19 cellular contexts compared by ENCODE assay signal in genomic region chr4:109263721-109264120, GRCh38. TPM values are rescaled to one million over a fixed set of nuclear protein-coding genes. Genes with fewer than 3 reads are reported as not detected.
DNase-seq lines count a peak whose midpoint lies in the region; ATAC-seq and TF ChIP-seq lines count a peak whose summit lies in the region.
"Had no signal": no experiment of that assay in that cellular context is flagged by ENCODE, and none has a peak within 500 bp of the region (broad histone marks: within the 10 kb centered on the region; RNA-seq: fewer than 3 reads in every experiment).

No MANE protein-coding gene starts in this region.

- H3F3A ChIP-seq in neural progenitor cell (ENCODE audit: low read depth) = no peaks in the 10 kb centered on the region

- ATAC-seq in thoracic aorta (ENCODE audit: insufficient number of reproducible peaks, low FRiP score, low read depth) = no peak
- no peak for ATAC-seq in GM21526 (IDR thresholded peaks at IDR 0.05; ENCODE audit: low FRiP score, unreplicated experiment)
- ATAC-seq: CD8-positive, alpha-beta T cell; HCT116 had no signal

- peaks cover 4% of the 10 kb centered on the region for H3K27me3 Mint-ChIP-seq in neural progenitor cell (ENCODE audit: insufficient read depth, low read depth)
- H3K27me3 Mint-ChIP-seq: B cell had no signal

- H3K4me1 ChIP-seq in neural progenitor cell (no peaks in the 10 kb centered on the region), thoracic aorta (ENCODE audit: control insufficient read depth in 1 of 2, low read depth in 2 of 2) (peaks cover 25 to 38% of the 10 kb centered on the region in 2 donors)
- H3K4me1 ChIP-seq: BLaER1 treated with 17β-estradiol and CSF1 and Interleukin-3, amounts not matched to agents 10 nM and 100 nM had no signal

- no peak overlapping the region for H3K9ac ChIP-seq in neural progenitor cell
- H3K9ac ChIP-seq: BLaER1 treated with 17β-estradiol and CSF1 and Interleukin-3, amounts not matched to agents 10 nM and 100 nM had no signal

- H3K36me3 ChIP-seq in neural progenitor cell (no peaks in the 10 kb centered on the region), thoracic aorta (no peaks in the 10 kb centered on the region), WERI-Rb-1 (no peaks in the 10 kb centered on the region)
- H3K36me3 ChIP-seq: BLaER1 treated with 17β-estradiol and CSF1 and Interleukin-3, amounts not matched to agents 10 nM and 100 nM had no signal

- no peaks in the 10 kb centered on the region for H3K36me3 Mint-ChIP-seq in neural progenitor cell
- H3K36me3 Mint-ChIP-seq: CD8-positive, alpha-beta T cell had no signal

- DNase-seq in astrocyte of the hippocampus (ENCODE audit: low read depth, low spot score) (peak; percentile 1), medulla oblongata (ENCODE audit: extremely low spot score) (peak; percentile 19), neural progenitor cell (ENCODE audit: low spot score) (no peak), thoracic aorta (ENCODE audit: low spot score) (no peak), WERI-Rb-1 (no peak), superior temporal gyrus (ENCODE audit: extremely low spot score) (no peak)
- DNase-seq: Calu3; CD8-positive, alpha-beta T cell; DMS79 treated with DMSO at 0.1 percent for 48 hours; GF-D8; GOT3; H7; HFFc6 had no signal

- H3K27ac Mint-ChIP-seq in neural progenitor cell = no peak overlapping the region
- H3K27ac Mint-ChIP-seq: B cell; CD8-positive, alpha-beta T cell; HFFc6 had no signal

- H3K27me3 ChIP-seq in neural progenitor cell (no peaks in the 10 kb centered on the region), thoracic aorta (replicated peaks; ENCODE audit: insufficient read depth) (no peaks in the 10 kb centered on the region), WERI-Rb-1 (ENCODE audit: insufficient read depth, low read depth, severe bottlenecking) (no peaks in the 10 kb centered on the region)
- H3K27me3 ChIP-seq: BLaER1 treated with 17β-estradiol and CSF1 and Interleukin-3, amounts not matched to agents 10 nM and 100 nM had no signal

- no peaks in the 10 kb centered on the region for H3K79me2 ChIP-seq in neural progenitor cell (ENCODE audit: low read depth)

- no peak overlapping the region for H3K27ac ChIP-seq in neural progenitor cell
- peak overlapping the region in 1 of 2 donors; percentile 53 for H3K27ac ChIP-seq in thoracic aorta
- H3K27ac ChIP-seq in WERI-Rb-1 = no peak overlapping the region
- H3K27ac ChIP-seq: BLaER1 treated with 17β-estradiol and CSF1 and Interleukin-3, amounts not matched to agents 10 nM and 100 nM had no signal

- H3K9me3 ChIP-seq in neural progenitor cell (ENCODE audit: low read depth) (no peaks in the 10 kb centered on the region), thoracic aorta (no peaks in the 10 kb centered on the region), WERI-Rb-1 (ENCODE audit: severe bottlenecking) (no peaks in the 10 kb centered on the region)
- H3K9me3 ChIP-seq: BLaER1 treated with 17β-estradiol and CSF1 and Interleukin-3, amounts not matched to agents 10 nM and 100 nM had no signal

- H2AFZ ChIP-seq in neural progenitor cell (replicated peaks) = peak overlapping the region; percentile 45

- H3K4me3 ChIP-seq in neural progenitor cell = no peak overlapping the region
- H3K4me3 ChIP-seq in thoracic aorta = peak overlapping the region; percentile 32
- H3K4me3 ChIP-seq in WERI-Rb-1 (ENCODE audit: low read depth, low read length) = no peak overlapping the region
- H3K4me3 ChIP-seq: BLaER1 treated with 17β-estradiol and CSF1 and Interleukin-3, amounts not matched to agents 10 nM and 100 nM had no signal

- H3K4me1 Mint-ChIP-seq in neural progenitor cell = peaks cover 10% of the 10 kb centered on the region
- H3K4me1 Mint-ChIP-seq: B cell had no signal

- no peak overlapping the region for H3K4me3 Mint-ChIP-seq in neural progenitor cell
- H3K4me3 Mint-ChIP-seq: B cell; CD8-positive, alpha-beta T cell; HFFc6 had no signal

- no peaks in the 10 kb centered on the region for H3K9me3 Mint-ChIP-seq in neural progenitor cell
- H3K9me3 Mint-ChIP-seq: CD8-positive, alpha-beta T cell; HFFc6 had no signal

- TF ChIP-seq CTCF in neural progenitor cell (IDR thresholded peaks at IDR 0.05) = no peak
- no peak for TF ChIP-seq CTCF in thoracic aorta (IDR thresholded peaks at IDR 0.05)
- no peak for TF ChIP-seq CTCF in WERI-Rb-1 (IDR thresholded peaks at IDR 0.05; ENCODE audit: low read depth, low read length)

- no peaks in the 10 kb centered on the region for H4K20me1 ChIP-seq in neural progenitor cell (ENCODE audit: low read depth)
- H4K20me1 ChIP-seq: BLaER1 treated with 17β-estradiol and CSF1 and Interleukin-3, amounts not matched to agents 10 nM and 100 nM had no signal

- no peak overlapping the region for H3K4me2 ChIP-seq in neural progenitor cell
- H3K4me2 ChIP-seq: BLaER1 treated with 17β-estradiol and CSF1 and Interleukin-3, amounts not matched to agents 10 nM and 100 nM had no signal

RNA-seq across cellular contexts. Expression of gene COL25A1, which starts 38.7 kb away (rescaled TPM):
- total RNA-seq in neural progenitor cell (ENCODE audit: low replicate concordance) (1.3 and 2.0 TPM in 2 replicates), thoracic aorta (under 1 TPM; 0.42 to 0.81 TPM)
- total RNA-seq: A172, B cell, Calu3, HFFc6, HT-29 had no signal

Comparison
In these comparisons a context has a peak if more than half of its experiments do, and no peak if none do; other contexts are left out.
1. DNase-seq: peak in astrocyte of the hippocampus (single experiment) and medulla oblongata (single experiment); none in neural progenitor cell (single experiment), thoracic aorta (single experiment), WERI-Rb-1 (single experiment) and superior temporal gyrus (single experiment).